14 cellular contexts compared by ENCODE assay signal in genomic region chr1:183600136-183600535, GRCh38. TPM values are rescaled to one million over a fixed set of nuclear protein-coding genes. Genes with fewer than 3 reads are reported as not detected.
DNase-seq lines count a peak whose midpoint lies in the region; TF ChIP-seq lines count a peak whose summit lies in the region.
"Had no signal": no experiment of that assay in that cellular context is flagged by ENCODE, and none has a peak within 500 bp of the region (broad histone marks: within the 10 kb centered on the region; RNA-seq: fewer than 3 reads in every experiment).

No MANE protein-coding gene starts in this region.

- H3K4me3 ChIP-seq in GM23248, result no peak overlapping the region
- H3K4me3 ChIP-seq in fibroblast of lung (replicated peaks in 1 of 4; ENCODE audit: control extremely low read depth in 1 of 4, insufficient read depth in 1 of 4, low read depth in 3 of 4, low read length in 4 of 4), result no peak overlapping the region
- H3K4me3 ChIP-seq in testis, result no peak overlapping the region

- H3F3A ChIP-seq in GM23248 (ENCODE audit: insufficient read depth), result peaks cover 32% of the 10 kb centered on the region

- H3K4me2 ChIP-seq in GM23248 (ENCODE audit: unreplicated experiment) (peak overlapping the region; percentile 1), fibroblast of lung (ENCODE audit: extremely low read depth, insufficient read depth, low read length) (no peak overlapping the region)

- H3K4me1 ChIP-seq in GM23248 (ENCODE audit: insufficient read depth) (peaks cover 41% of the 10 kb centered on the region), fibroblast of lung (ENCODE audit: control insufficient read depth, extremely low read depth, insufficient read depth, low read length) (peaks cover 5% of the 10 kb centered on the region), testis (no peaks in the 10 kb centered on the region)

- no peaks in the 10 kb centered on the region for H4K20me1 ChIP-seq in GM23248 (ENCODE audit: insufficient read depth)
- no peaks in the 10 kb centered on the region for H4K20me1 ChIP-seq in fibroblast of lung (ENCODE audit: control insufficient read depth, extremely low read depth, insufficient read depth, low read length)

- WGBS in GM23248 (ENCODE audit: low coverage in 1 of 2, low lambda C conversion rate in 2 of 2, missing lambda C conversion rate in 2 of 2), 2 experiments, result 7 to 8% methylated on average over 3 of the region's 3 CpGs
- whole genome bisulfite sequencing in testis, 2 donors, result 85 to 93% methylated on average over 3 of the region's 3 CpGs

- DNase-seq in GM23248, result peak; percentile 93
- peak; percentile 33 for DNase-seq in OCI-M1 (lab: John Stamatoyannopoulos, UW)
- peak; percentile 89 to 90 for DNase-seq in fibroblast of lung (ENCODE audit: low read depth in 2 of 2)
- peak; percentile 87 for DNase-seq in renal cortical epithelial cell (ENCODE audit: low read depth)
- DNase-seq in cerebellar nuclear complex (lab: John Stamatoyannopoulos, UW), result no peak
- no peak for DNase-seq in iPS-NIHi11 (ENCODE audit: low spot score)
- no peak for DNase-seq in testis
- no peak for DNase-seq in stimulated activated CD4-positive, alpha-beta T cell treated with anti-CD3 and anti-CD28 coated beads, Interleukin-2, amount 100 ng/mL, for 24 hours
- DNase-seq: effector memory CD4-positive, alpha-beta T cell; NCI-H2171; stimulated activated CD4-positive, alpha-beta T cell treated with anti-CD3 and anti-CD28 coated beads, Interleukin-12 subunit alpha, Interleukin-12 subunit beta, amount 100 ng/mL, for 4 hours had no signal

- H3K36me3 ChIP-seq in GM23248 (ENCODE audit: low read depth) (no peaks in the 10 kb centered on the region), fibroblast of lung (ENCODE audit: control insufficient read depth, insufficient read depth, low read length) (no peaks in the 10 kb centered on the region), testis (ENCODE audit: low read depth, missing control alignments) (no peaks in the 10 kb centered on the region)

- TF ChIP-seq POLR2A in testis (IDR thresholded peaks at IDR 0.05), result no peak

- TF ChIP-seq CTCF in fibroblast of lung (conservative IDR thresholded peaks at IDR 0.05 in 1 of 2, IDR thresholded peaks at IDR 0.05 in 1 of 2; ENCODE audit: low read depth in 1 of 2, low read length in 2 of 2), result no peak
- no peak for TF ChIP-seq CTCF in testis (IDR thresholded peaks at IDR 0.05)

- H3K27ac ChIP-seq in GM23248 (peak overlapping the region; percentile 66), fibroblast of lung (ENCODE audit: insufficient read depth, low read length) (no peak overlapping the region), testis (no peak overlapping the region)

- H3K9ac ChIP-seq in GM23248 (no peak overlapping the region), fibroblast of lung (ENCODE audit: insufficient read depth, low read length) (no peak overlapping the region)

- H3K9me3 ChIP-seq in GM23248 (ENCODE audit: low read depth) (no peaks in the 10 kb centered on the region), fibroblast of lung (ENCODE audit: control insufficient read depth, insufficient read depth, low read depth, low read length) (no peaks in the 10 kb centered on the region), testis (no peaks in the 10 kb centered on the region)

- intact Hi-C loops in testis (cut with DNase I; ENCODE audit: low total_unique reads), result no loop called here

- in situ Hi-C loops in GM23248 (cut with MboI), result no loop called here

- H3K79me2 ChIP-seq in GM23248 (ENCODE audit: insufficient read depth), result no peaks in the 10 kb centered on the region
- H3K79me2 ChIP-seq in fibroblast of lung (ENCODE audit: control insufficient read depth, insufficient read depth, low read length), result no peaks in the 10 kb centered on the region

- H3K27me3 ChIP-seq in GM23248 (replicated peaks; ENCODE audit: insufficient read depth), result no peaks in the 10 kb centered on the region
- no peaks in the 10 kb centered on the region for H3K27me3 ChIP-seq in fibroblast of lung (ENCODE audit: control insufficient read depth, insufficient read depth, low read length)
- H3K27me3 ChIP-seq in testis, result no peaks in the 10 kb centered on the region

- H2AFZ ChIP-seq in GM23248 (0 out of 2 replicates have a peak overlapping the region, but pooled peaks have one; percentile 6), fibroblast of lung (ENCODE audit: low read length) (no peak overlapping the region)

- H3K9me2 ChIP-seq in GM23248 (ENCODE audit: insufficient read depth), result no peaks in the 10 kb centered on the region

RNA-seq across cellular contexts. Expression of gene NCF2, which starts 9.9 kb away (rescaled TPM):
- total RNA-seq in GM23248 (2014; rRNA removed; shearing (Covaris generic)), result not detected in 2 replicates
- polyA plus RNA-seq in GM23248 (2016; fragmentation: Nextera tagmentation; extraction: Ambion mirVana), result 0.28 and 0.41 TPM in 2 replicates
- total RNA-seq in fibroblast of lung, result 0.77 and 2.6 TPM in 2 replicates
- polyA plus RNA-seq in fibroblast of lung, result 0.43 and 1.2 TPM in 2 replicates
- 0.16 and 0.59 TPM in 2 replicates for polyA plus RNA-seq in fibroblast of lung (2012)
- polyA minus RNA-seq in fibroblast of lung (ENCODE audit: low replicate concordance), result 1.2 TPM in 1 of 2 replicates, not detected in the other
- total RNA-seq in renal cortical epithelial cell, result 4.6 and 102 TPM in 2 replicates
- 1 to 10 TPM; 1.3 to 3.7 TPM for total RNA-seq in testis
- 7.8 TPM for polyA plus RNA-seq in testis (ENCODE audit: insufficient read depth, low read depth, low replicate concordance)
- total RNA-seq: lung microvascular endothelial cell had no signal

RNA-seq across cellular contexts. Expression of gene ARPC5, which starts 35.4 kb away (rescaled TPM):
- 388 and 428 TPM in 2 replicates for total RNA-seq in GM23248 (2014; rRNA removed; shearing (Covaris generic))
- polyA plus RNA-seq in GM23248 (2016; fragmentation: Nextera tagmentation; extraction: Ambion mirVana) (666 and 676 TPM in 2 replicates), fibroblast of lung (242 and 350 TPM in 2 replicates), testis (ENCODE audit: insufficient read depth, low read depth, low replicate concordance) (136 TPM)
- total RNA-seq in fibroblast of lung (83.5 and 142 TPM in 2 replicates), renal cortical epithelial cell (121 and 253 TPM in 2 replicates), testis (10 to 100 TPM; 55.8 to 66.6 TPM)
- 304 and 394 TPM in 2 replicates for polyA plus RNA-seq in fibroblast of lung (2012)
- polyA minus RNA-seq in fibroblast of lung (ENCODE audit: low replicate concordance), result 35.6 and 40.1 TPM in 2 replicates

RNA-seq across cellular contexts. Expression of gene APOBEC4, which starts 53.0 kb away (rescaled TPM):
- total RNA-seq in GM23248 (2014; rRNA removed; shearing (Covaris generic)), result not detected in 2 replicates
- polyA plus RNA-seq in GM23248 (2016; fragmentation: Nextera tagmentation; extraction: Ambion mirVana) (not detected in 2 replicates), fibroblast of lung (not detected in 2 replicates), testis (ENCODE audit: insufficient read depth, low read depth, low replicate concordance) (23.7 TPM)
- total RNA-seq in fibroblast of lung (not detected in 2 replicates), renal cortical epithelial cell (not detected in 2 replicates), testis (1 to 10 TPM; 4.9 to 5.0 TPM)
- polyA plus RNA-seq in fibroblast of lung (2012), result not detected in 2 replicates
- polyA minus RNA-seq in fibroblast of lung (ENCODE audit: low replicate concordance), result not detected in 2 replicates
- total RNA-seq: lung microvascular endothelial cell; subcutaneous adipose tissue; T-helper 2 cell treated with Interferon-gamma antibody and Interleukin-4, amounts not matched to agents 100 ng/mL and 5 ng/mL, for 36 hours had no signal

Comparison
In these comparisons a context has a peak if more than half of its experiments do, and no peak if none do; other contexts are left out.
1. DNase-seq: peak in GM23248 (single experiment), OCI-M1 (single experiment), fibroblast of lung (2 of 2) and renal cortical epithelial cell (single experiment); none in cerebellar nuclear complex (0 of 2), iPS-NIHi11 (single experiment), testis (single experiment) and stimulated activated CD4-positive, alpha-beta T cell treated with anti-CD3 and anti-CD28 coated beads, Interleukin-2, amount 100 ng/mL, for 24 hours (0 of 2).